ENCODE assay signal across 1 cellular context in the genomic region with DNA sequence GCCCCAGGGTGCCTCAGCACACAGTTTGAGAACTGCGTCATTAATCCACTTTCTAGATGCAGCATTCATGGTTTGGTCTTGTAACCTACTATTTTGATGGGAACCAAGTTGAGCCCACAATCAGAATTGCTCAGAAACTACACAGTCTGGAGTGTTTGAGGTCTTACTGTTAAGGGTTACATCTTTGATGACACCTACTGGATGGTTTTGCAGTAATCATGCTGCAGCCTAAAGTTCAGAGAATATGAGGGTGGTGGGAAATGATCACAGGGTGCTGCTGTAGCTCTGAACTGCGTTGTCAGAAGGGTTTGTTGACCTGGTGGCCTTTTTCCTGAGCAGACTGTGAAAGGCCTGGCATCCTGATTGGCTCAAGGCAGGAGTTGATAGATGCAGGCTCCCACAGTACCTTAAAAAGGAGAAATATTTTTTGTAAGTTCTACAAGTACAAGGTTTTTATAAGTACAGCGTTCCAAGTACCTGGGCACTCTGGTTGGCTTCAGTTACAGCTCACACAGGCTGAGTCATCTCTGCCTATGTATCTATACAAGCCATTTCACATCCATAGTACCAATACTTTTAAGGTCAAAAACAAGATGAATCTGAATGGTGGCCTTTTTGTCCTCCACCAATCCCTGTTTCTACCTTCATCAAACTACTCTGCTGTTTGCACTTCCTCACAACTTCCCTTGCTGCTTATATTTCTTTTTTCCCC.
TF ChIP-seq lines count a peak whose summit lies in the region.

No MANE protein-coding gene starts in this region.

TF ChIP-seq in GM23338, 12 proteins besides CTCF, POLR2A, EP300 and RAD21 (continued from another document):
- TF ChIP-seq, protein P1, sequence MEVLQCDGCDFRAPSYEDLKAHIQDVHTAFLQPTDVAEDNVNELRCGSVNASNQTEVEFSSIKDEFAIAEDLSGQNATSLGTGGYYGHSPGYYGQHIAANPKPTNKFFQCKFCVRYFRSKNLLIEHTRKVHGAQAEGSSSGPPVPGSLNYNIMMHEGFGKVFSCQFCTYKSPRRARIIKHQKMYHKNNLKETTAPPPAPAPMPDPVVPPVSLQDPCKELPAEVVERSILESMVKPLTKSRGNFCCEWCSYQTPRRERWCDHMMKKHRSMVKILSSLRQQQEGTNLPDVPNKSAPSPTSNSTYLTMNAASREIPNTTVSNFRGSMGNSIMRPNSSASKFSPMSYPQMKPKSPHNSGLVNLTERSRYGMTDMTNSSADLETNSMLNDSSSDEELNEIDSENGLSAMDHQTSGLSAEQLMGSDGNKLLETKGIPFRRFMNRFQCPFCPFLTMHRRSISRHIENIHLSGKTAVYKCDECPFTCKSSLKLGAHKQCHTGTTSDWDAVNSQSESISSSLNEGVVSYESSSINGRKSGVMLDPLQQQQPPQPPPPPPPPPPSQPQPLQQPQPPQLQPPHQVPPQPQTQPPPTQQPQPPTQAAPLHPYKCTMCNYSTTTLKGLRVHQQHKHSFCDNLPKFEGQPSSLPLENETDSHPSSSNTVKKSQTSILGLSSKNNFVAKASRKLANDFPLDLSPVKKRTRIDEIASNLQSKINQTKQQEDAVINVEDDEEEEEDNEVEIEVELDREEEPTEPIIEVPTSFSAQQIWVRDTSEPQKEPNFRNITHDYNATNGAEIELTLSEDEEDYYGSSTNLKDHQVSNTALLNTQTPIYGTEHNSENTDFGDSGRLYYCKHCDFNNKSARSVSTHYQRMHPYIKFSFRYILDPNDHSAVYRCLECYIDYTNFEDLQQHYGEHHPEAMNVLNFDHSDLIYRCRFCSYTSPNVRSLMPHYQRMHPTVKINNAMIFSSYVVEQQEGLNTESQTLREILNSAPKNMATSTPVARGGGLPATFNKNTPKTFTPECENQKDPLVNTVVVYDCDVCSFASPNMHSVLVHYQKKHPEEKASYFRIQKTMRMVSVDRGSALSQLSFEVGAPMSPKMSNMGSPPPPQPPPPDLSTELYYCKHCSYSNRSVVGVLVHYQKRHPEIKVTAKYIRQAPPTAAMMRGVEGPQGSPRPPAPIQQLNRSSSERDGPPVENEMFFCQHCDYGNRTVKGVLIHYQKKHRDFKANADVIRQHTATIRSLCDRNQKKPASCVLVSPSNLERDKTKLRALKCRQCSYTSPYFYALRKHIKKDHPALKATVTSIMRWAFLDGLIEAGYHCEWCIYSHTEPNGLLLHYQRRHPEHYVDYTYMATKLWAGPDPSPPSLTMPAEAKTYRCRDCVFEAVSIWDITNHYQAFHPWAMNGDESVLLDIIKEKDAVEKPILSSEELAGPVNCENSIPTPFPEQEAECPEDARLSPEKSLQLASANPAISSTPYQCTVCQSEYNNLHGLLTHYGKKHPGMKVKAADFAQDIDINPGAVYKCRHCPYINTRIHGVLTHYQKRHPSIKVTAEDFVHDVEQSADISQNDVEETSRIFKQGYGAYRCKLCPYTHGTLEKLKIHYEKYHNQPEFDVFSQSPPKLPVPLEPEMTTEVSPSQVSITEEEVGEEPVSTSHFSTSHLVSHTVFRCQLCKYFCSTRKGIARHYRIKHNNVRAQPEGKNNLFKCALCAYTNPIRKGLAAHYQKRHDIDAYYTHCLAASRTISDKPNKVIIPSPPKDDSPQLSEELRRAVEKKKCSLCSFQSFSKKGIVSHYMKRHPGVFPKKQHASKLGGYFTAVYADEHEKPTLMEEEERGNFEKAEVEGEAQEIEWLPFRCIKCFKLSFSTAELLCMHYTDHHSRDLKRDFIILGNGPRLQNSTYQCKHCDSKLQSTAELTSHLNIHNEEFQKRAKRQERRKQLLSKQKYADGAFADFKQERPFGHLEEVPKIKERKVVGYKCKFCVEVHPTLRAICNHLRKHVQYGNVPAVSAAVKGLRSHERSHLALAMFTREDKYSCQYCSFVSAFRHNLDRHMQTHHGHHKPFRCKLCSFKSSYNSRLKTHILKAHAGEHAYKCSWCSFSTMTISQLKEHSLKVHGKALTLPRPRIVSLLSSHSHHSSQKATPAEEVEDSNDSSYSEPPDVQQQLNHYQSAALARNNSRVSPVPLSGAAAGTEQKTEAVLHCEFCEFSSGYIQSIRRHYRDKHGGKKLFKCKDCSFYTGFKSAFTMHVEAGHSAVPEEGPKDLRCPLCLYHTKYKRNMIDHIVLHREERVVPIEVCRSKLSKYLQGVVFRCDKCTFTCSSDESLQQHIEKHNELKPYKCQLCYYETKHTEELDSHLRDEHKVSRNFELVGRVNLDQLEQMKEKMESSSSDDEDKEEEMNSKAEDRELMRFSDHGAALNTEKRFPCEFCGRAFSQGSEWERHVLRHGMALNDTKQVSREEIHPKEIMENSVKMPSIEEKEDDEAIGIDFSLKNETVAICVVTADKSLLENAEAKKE (CRISPR knock-in tag; IDR thresholded peaks at IDR 0.05): no peak
- TF ChIP-seq POLR2AphosphoS5 (IDR thresholded peaks at IDR 0.05; ENCODE audit: low read depth) (no peak), ZNF331 (CRISPR knock-in tag; IDR thresholded peaks at IDR 0.05; ENCODE audit: low read depth) (no peak), ZNF114 (CRISPR knock-in tag; IDR thresholded peaks at IDR 0.05) (no peak), JUNB (IDR thresholded peaks at IDR 0.05; ENCODE audit: unreplicated experiment) (no peak), EZH2 (IDR thresholded peaks at IDR 0.05; ENCODE audit: low read depth, unreplicated experiment) (no peak), NANOG (IDR thresholded peaks at IDR 0.05; ENCODE audit: borderline replicate concordance) (no peak), EZH2phosphoT487 (IDR thresholded peaks at IDR 0.05; ENCODE audit: unreplicated experiment) (no peak), CREB1 (CRISPR knock-in tag; IDR thresholded peaks at IDR 0.05; ENCODE audit: low read depth) (no peak)
- TF ChIP-seq, protein P2, sequence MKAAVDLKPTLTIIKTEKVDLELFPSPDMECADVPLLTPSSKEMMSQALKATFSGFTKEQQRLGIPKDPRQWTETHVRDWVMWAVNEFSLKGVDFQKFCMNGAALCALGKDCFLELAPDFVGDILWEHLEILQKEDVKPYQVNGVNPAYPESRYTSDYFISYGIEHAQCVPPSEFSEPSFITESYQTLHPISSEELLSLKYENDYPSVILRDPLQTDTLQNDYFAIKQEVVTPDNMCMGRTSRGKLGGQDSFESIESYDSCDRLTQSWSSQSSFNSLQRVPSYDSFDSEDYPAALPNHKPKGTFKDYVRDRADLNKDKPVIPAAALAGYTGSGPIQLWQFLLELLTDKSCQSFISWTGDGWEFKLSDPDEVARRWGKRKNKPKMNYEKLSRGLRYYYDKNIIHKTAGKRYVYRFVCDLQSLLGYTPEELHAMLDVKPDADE (IDR thresholded peaks at IDR 0.05): no peak
